9 cellular contexts compared by ENCODE assay signal in genomic region chr10:117167346-117168134, GRCh38. TPM values are rescaled to one million over a fixed set of nuclear protein-coding genes. Genes with fewer than 3 reads are reported as not detected.
DNase-seq lines count a peak whose midpoint lies in the region; ATAC-seq and TF ChIP-seq lines count a peak whose summit lies in the region.
"Had no signal": no experiment of that assay in that cellular context is flagged by ENCODE, and none has a peak within 500 bp of the region (broad histone marks: within the 10 kb centered on the region; RNA-seq: fewer than 3 reads in every experiment).

No MANE protein-coding gene starts in this region.

- DNase-seq in Calu3 = no peak
- DNase-seq in neural crest cell (ENCODE audit: low read depth, low spot score) = no peak
- no peak for DNase-seq in cerebellum (ENCODE audit: low spot score)
- no peak for DNase-seq in midbrain (lab: John Stamatoyannopoulos, UW)
- no peak for DNase-seq in cerebellar cortex (ENCODE audit: low spot score)

- H3K36me3 ChIP-seq in duodenal mucosa (ENCODE audit: control insufficient read depth in 1 of 2, insufficient read depth in 2 of 2, low read length in 2 of 2) = no peaks in the 10 kb centered on the region

- no peak overlapping the region for H3K27ac ChIP-seq in duodenal mucosa (ENCODE audit: low read depth, low read length)
- H3K27ac ChIP-seq: HL-60 had no signal

- H3K4me3 Mint-ChIP-seq in Calu3 (ENCODE audit: low read depth, unreplicated experiment) (peak overlapping the region; percentile 65), neural crest cell (peak overlapping the region; percentile 73)

- H3K4me1 ChIP-seq in duodenal mucosa (ENCODE audit: control insufficient read depth in 1 of 2, insufficient read depth in 2 of 2, low read length in 2 of 2) = peaks cover 10 to 11% of the 10 kb centered on the region in 2 donors

- TF ChIP-seq CTCF in Calu3 (IDR thresholded peaks at IDR 0.05; ENCODE audit: unreplicated experiment) = no peak
- no peak for TF ChIP-seq CTCF in neural crest cell (conservative IDR thresholded peaks at IDR 0.05)

- CTCF ChIA-PET in Calu3 (lab: Charles Lee) = interaction anchor here (0.7 to 3.2 kb wide), 5 partner anchors 156 to 541 kb away, joined by 4 to 26 read pairs (median 4); no protein-coding TSS in a partner anchor

- H3K36me3 Mint-ChIP-seq in Calu3 (ENCODE audit: insufficient read depth, unreplicated experiment) (peaks cover 7% of the 10 kb centered on the region), neural crest cell (ENCODE audit: low read depth) (peaks cover 3% of the 10 kb centered on the region)

- H3K9me3 ChIP-seq in duodenal mucosa (ENCODE audit: control insufficient read depth in 1 of 2, low read length in 2 of 2) = no peaks in the 10 kb centered on the region

- ATAC-seq in HG03432 (IDR thresholded peaks at IDR 0.05; ENCODE audit: unreplicated experiment) (peak; percentile 3), GM18511 (IDR thresholded peaks at IDR 0.05; ENCODE audit: unreplicated experiment) (no peak)

- no TSS peak for BruUV-seq in Calu3 (replicated peaks; lab: Mats Ljungman, UMichigan)

- H3K27me3 ChIP-seq in duodenal mucosa (ENCODE audit: control insufficient read depth in 1 of 2, insufficient read depth in 2 of 2, low read length in 2 of 2) = peaks cover 87 to 94% of the 10 kb centered on the region in 2 donors

- no peaks in the 10 kb centered on the region for H3K4me1 Mint-ChIP-seq in Calu3 (ENCODE audit: low read depth, unreplicated experiment)
- H3K4me1 Mint-ChIP-seq in neural crest cell = peaks cover 13% of the 10 kb centered on the region

- intact Hi-C loops in Calu3 (cut with micrococcal nuclease; ENCODE audit: unreplicated experiment) = loop anchor here (2.0 to 5.0 kb wide), 3 partner anchors 163 to 371 kb away; partner anchors contain the start of gene SHTN1

- peak overlapping the region; percentile 30 to 44 for H3K4me3 ChIP-seq in duodenal mucosa (ENCODE audit: low read depth in 1 of 2, low read length in 2 of 2)

- no peaks in the 10 kb centered on the region for H3K9me3 Mint-ChIP-seq in Calu3 (ENCODE audit: low read depth, unreplicated experiment)
- no peaks in the 10 kb centered on the region for H3K9me3 Mint-ChIP-seq in neural crest cell

- peaks cover 45% of the 10 kb centered on the region for H3K27me3 Mint-ChIP-seq in Calu3 (ENCODE audit: unreplicated experiment)
- H3K27me3 Mint-ChIP-seq in neural crest cell (ENCODE audit: low read depth) = peaks cover 100% of the 10 kb centered on the region

- H3K27ac Mint-ChIP-seq in Calu3 (ENCODE audit: unreplicated experiment) = no peak overlapping the region
- H3K27ac Mint-ChIP-seq in neural crest cell (ENCODE audit: unreplicated experiment) = no peak overlapping the region

- no peak overlapping the region for H3K9ac ChIP-seq in duodenal mucosa (ENCODE audit: low read depth in 1 of 2, low read length in 2 of 2)

RNA-seq across cellular contexts. Expression of gene VAX1, which starts 29.5 kb away (rescaled TPM):
- not detected in 2 replicates for total RNA-seq in Calu3 (2022)
- total RNA-seq in neural crest cell = 0.16 and 0.23 TPM in 2 replicates
- total RNA-seq in cerebellum = not detected

RNA-seq across cellular contexts. Expression of gene KCNK18, which starts 29.7 kb away (rescaled TPM):
- total RNA-seq in Calu3 (2022) (not detected in 2 replicates), neural crest cell (not detected in 2 replicates), cerebellum (not detected)
